In the genomic region with DNA sequence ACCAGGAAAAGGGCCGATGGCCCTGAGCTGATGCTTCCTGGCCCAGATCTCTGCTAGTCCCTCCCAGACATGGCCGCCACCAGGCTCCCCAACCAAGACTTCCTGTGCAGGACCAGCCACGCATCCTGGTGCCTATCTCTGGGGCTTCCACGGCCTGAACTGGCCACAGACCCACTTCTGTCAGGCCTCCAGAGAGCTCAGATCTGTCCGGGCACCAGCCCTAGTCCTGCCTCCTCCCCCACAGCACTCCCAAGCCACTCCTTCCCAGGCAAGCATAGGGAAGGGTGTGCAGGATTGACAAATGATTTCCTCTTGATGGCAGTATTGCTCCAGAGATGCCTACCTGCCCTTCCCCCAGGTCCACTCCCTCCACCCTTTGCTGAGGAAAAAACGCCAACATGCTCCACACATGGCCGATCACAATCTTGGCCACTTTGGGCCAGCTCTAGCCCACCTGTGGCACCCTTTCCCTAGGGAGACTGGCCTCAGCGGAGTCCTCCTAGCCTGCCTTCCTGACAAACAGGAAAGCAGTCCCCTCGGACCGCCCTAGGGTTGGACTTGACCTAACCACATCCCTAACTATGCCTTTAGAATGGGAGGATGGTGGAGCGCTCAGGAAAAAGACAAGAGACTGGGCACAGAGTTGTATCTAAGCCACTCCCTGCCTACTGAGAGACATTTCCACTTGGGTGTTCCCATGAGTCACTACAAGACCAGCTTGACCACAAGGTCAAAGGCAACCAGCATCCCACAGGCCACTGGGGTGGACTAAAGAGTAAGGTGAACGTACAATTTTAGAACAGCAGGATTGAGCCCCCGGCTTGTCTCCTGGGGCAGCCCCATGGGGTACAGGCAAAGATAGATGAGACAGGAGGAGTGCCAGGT, we compare ENCODE assay signal across 8 cellular contexts.
DNase-seq lines count a peak whose midpoint lies in the region; ATAC-seq lines count a peak whose summit lies in the region.

No MANE protein-coding gene starts in this region.

- no peak for ATAC-seq in Right ventricle myocardium superior (ENCODE audit: poor library complexity)
- ATAC-seq in HG03064 (IDR thresholded peaks at IDR 0.05; ENCODE audit: low read depth, unreplicated experiment): peak; percentile 66

- H3K9ac ChIP-seq in muscle layer of colon (ENCODE audit: low read length): no peak overlapping the region

- peak overlapping the region; percentile 58 for H3K27ac ChIP-seq in muscle layer of colon (ENCODE audit: low read depth, low read length)

- H3K4me3 ChIP-seq in muscle layer of colon (ENCODE audit: low read depth in 1 of 2, low read length in 2 of 2): peak overlapping the region; percentile 38 to 43

- peaks cover 16% of the 10 kb centered on the region for H3K4me1 ChIP-seq in muscle layer of colon (ENCODE audit: insufficient read depth, low read length)

- intact Hi-C loops in cardiac septum (cut with DNase I) (loop anchor here (10.0 kb wide), 1 partner anchor 52 kb away; no protein-coding TSS in a partner anchor), Right ventricle myocardium superior (cut with DNase I) (no loop called here)

- H3K27me3 ChIP-seq in muscle layer of colon (ENCODE audit: control insufficient read depth in 1 of 2, insufficient read depth in 2 of 2, low read length in 2 of 2): no peaks in the 10 kb centered on the region

- H3K36me3 ChIP-seq in muscle layer of colon (ENCODE audit: insufficient read depth, low read length): no peaks in the 10 kb centered on the region

- no peaks in the 10 kb centered on the region for H3K9me3 ChIP-seq in muscle layer of colon (ENCODE audit: low read length)

- DNase-seq in cardiac septum (ENCODE audit: low spot score): peak; percentile 77
- DNase-seq in Right ventricle myocardium superior: no peak
- peak; percentile 41 for DNase-seq in NCI-H226
- DNase-seq in cerebellum (ENCODE audit: low spot score): peak; percentile 57
- DNase-seq in D341Med (ENCODE audit: low spot score): no peak
- no peak for DNase-seq in activated CD4-positive, alpha-beta T cell treated with anti-CD3 and anti-CD28 coated beads, Interleukin-2, amount 50 U/mL, for 4 hours

Comparison
In these comparisons a context has a peak if more than half of its experiments do, and no peak if none do; other contexts are left out.
1. DNase-seq: peak in cardiac septum (single experiment), NCI-H226 (single experiment) and cerebellum (single experiment); none in Right ventricle myocardium superior (single experiment), D341Med (single experiment) and activated CD4-positive, alpha-beta T cell treated with anti-CD3 and anti-CD28 coated beads, Interleukin-2, amount 50 U/mL, for 4 hours (0 of 2).